Comparison of ENCODE assay signal across 8 cellular contexts in genomic region chr15:95259513-95259912, GRCh38.
A peak's percentile ranks its signal among the peaks of the same experiment; 100 is the strongest.
DNase-seq lines count a peak whose midpoint lies in the region; ATAC-seq and TF ChIP-seq lines count a peak whose summit lies in the region.

No MANE protein-coding gene starts in this region.

- 7% methylated on average over 6 of the region's 6 CpGs for WGBS in right lobe of liver (ENCODE audit: insufficient coverage, low coverage, low lambda C conversion rate, missing lambda C conversion rate)

- H3K27me3 Mint-ChIP-seq in activated CD4-positive, alpha-beta T cell treated with anti-CD3 and anti-CD28 coated beads for 36 hours: peaks cover 31% of the 10 kb centered on the region

- intact Hi-C loops in activated CD4-positive, alpha-beta T cell treated with anti-CD3 and anti-CD28 coated beads for 36 hours (cut with DNase I, micrococcal nuclease): loop anchor here in 1 of 2 experiments (1.0 to 5.0 kb wide), 2 partner anchors 33 to 1088 kb away; no protein-coding TSS in a partner anchor
- intact Hi-C loops in right lobe of liver (cut with DNase I): no loop called here

- CTCF ChIA-PET in activated CD4-positive, alpha-beta T cell treated with anti-CD3 and anti-CD28 coated beads for 36 hours (lab: Charles Lee): interaction anchor here (0.7 to 1.5 kb wide), 11 partner anchors 9 to 1557 kb away, joined by 3 to 9 read pairs (median 3); no protein-coding TSS in a partner anchor

- H3K27me3 ChIP-seq in GM06990 (replicated peaks; ENCODE audit: control insufficient read depth, insufficient read depth, low read length) (no peaks in the 10 kb centered on the region), right lobe of liver (no peaks in the 10 kb centered on the region)

- H3K36me3 ChIP-seq in GM06990 (ENCODE audit: control insufficient read depth, insufficient read depth, low read length): no peaks in the 10 kb centered on the region
- H3K36me3 ChIP-seq in right lobe of liver: no peaks in the 10 kb centered on the region

- DNase-seq in GM06990 (ENCODE audit: extremely low read depth, insufficient read length) (no peak), NCI-H2196 (lab: John Stamatoyannopoulos, UW; ENCODE audit: unreplicated experiment) (peak; percentile 69), coronary artery (ENCODE audit: low spot score) (peak; percentile 81), right lobe of liver (peak in 2 of 3 donors; percentile 33 to 68)
- DNase-seq in activated CD4-positive, alpha-beta T cell treated with anti-CD3 and anti-CD28 coated beads for 36 hours: peak; percentile 68
- DNase-seq in stimulated activated CD8-positive, alpha-beta memory T cell treated with anti-CD3 and anti-CD28 coated beads, Interleukin-12 subunit alpha, Interleukin-12 subunit beta, amount 100 ng/mL, for 24 hours (ENCODE audit: extremely low read depth): peak; percentile 3

- TF ChIP-seq POLR2A in right lobe of liver (IDR thresholded peaks at IDR 0.05): no peak

- no peak overlapping the region for H3K27ac Mint-ChIP-seq in activated CD4-positive, alpha-beta T cell treated with anti-CD3 and anti-CD28 coated beads for 36 hours

- POLR2A ChIA-PET in activated CD4-positive, alpha-beta T cell treated with anti-CD3 and anti-CD28 coated beads for 36 hours (lab: Charles Lee): no interaction called here

- H3K4me1 Mint-ChIP-seq in activated CD4-positive, alpha-beta T cell treated with anti-CD3 and anti-CD28 coated beads for 36 hours: no peaks in the 10 kb centered on the region

- H3K27ac ChIP-seq in coronary artery (peak overlapping the region; percentile 64 to 89), right lobe of liver (peak overlapping the region in 1 of 3 donors; percentile 16)

- TF ChIP-seq CTCF in GM06990 (IDR thresholded peaks at IDR 0.05; ENCODE audit: insufficient read depth, low read length, poor library complexity, severe bottlenecking) (peak; percentile 73), coronary artery (IDR thresholded peaks at IDR 0.05) (peak; percentile 73), right lobe of liver (IDR thresholded peaks at IDR 0.05) (peak; percentile 69 to 80 (median 76))

- ATAC-seq in HG02852 (IDR thresholded peaks at IDR 0.05; ENCODE audit: unreplicated experiment) (peak; percentile 62), right lobe of liver (peak; percentile 87 to 95 (median 90)), HG03521 (IDR thresholded peaks at IDR 0.05; ENCODE audit: unreplicated experiment) (no peak)
- peak; percentile 30 for ATAC-seq in activated CD4-positive, alpha-beta T cell treated with anti-CD3 and anti-CD28 coated beads for 36 hours

- H3K4me3 ChIP-seq in GM06990 (replicated peaks; ENCODE audit: low read depth, low read length) (no peak overlapping the region), coronary artery (peak overlapping the region; percentile 1), right lobe of liver (no peak overlapping the region)

- no peaks in the 10 kb centered on the region for H3K9me3 Mint-ChIP-seq in activated CD4-positive, alpha-beta T cell treated with anti-CD3 and anti-CD28 coated beads for 36 hours (ENCODE audit: low read depth)

- H3K4me1 ChIP-seq in right lobe of liver: no peaks in the 10 kb centered on the region

- H3K36me3 Mint-ChIP-seq in activated CD4-positive, alpha-beta T cell treated with anti-CD3 and anti-CD28 coated beads for 36 hours (ENCODE audit: low read depth): no peaks in the 10 kb centered on the region

- no peak overlapping the region for H3K4me3 Mint-ChIP-seq in activated CD4-positive, alpha-beta T cell treated with anti-CD3 and anti-CD28 coated beads for 36 hours

- no peaks in the 10 kb centered on the region for H3K9me3 ChIP-seq in right lobe of liver
